ENCODE assay signal across 11 cellular contexts in genomic region chr9:7704543-7704942, GRCh38.
"Had no signal": no experiment of that assay in that cellular context is flagged by ENCODE, and none has a peak within 500 bp of the region (broad histone marks: within the 10 kb centered on the region; RNA-seq: fewer than 3 reads in every experiment).

No MANE protein-coding gene starts in this region.

- DNase-seq: GM23248, GOT3, H7, H9, HCEC 1CT, HFFc6 had no signal

- H3K4me1 Mint-ChIP-seq: GM23338, H9 had no signal

- H3K9me3 ChIP-seq: HAP-1 had no signal

- H3K9ac ChIP-seq: GM23248 had no signal

- H3K4me3 ChIP-seq: GM23248, GM23338, HAP-1 had no signal

- FAIRE-seq: H1, H54 had no signal

- H3K27ac Mint-ChIP-seq: GM23338, H9, HFFc6 had no signal

- H3K4me3 Mint-ChIP-seq: GM23338, H9, HFFc6 had no signal

- H3K4me1 ChIP-seq: HAP-1 had no signal

- H3K27ac ChIP-seq: GM23248 had no signal

- H3K36me3 ChIP-seq: HAP-1 had no signal

- H3K9me3 Mint-ChIP-seq: GM23338, H9 had no signal

- H2AFZ ChIP-seq: GM23248, GM23338 had no signal

- H3K4me2 ChIP-seq: GM23338 had no signal

- ATAC-seq: GM23338, HCT116 had no signal
